In the genomic region with DNA sequence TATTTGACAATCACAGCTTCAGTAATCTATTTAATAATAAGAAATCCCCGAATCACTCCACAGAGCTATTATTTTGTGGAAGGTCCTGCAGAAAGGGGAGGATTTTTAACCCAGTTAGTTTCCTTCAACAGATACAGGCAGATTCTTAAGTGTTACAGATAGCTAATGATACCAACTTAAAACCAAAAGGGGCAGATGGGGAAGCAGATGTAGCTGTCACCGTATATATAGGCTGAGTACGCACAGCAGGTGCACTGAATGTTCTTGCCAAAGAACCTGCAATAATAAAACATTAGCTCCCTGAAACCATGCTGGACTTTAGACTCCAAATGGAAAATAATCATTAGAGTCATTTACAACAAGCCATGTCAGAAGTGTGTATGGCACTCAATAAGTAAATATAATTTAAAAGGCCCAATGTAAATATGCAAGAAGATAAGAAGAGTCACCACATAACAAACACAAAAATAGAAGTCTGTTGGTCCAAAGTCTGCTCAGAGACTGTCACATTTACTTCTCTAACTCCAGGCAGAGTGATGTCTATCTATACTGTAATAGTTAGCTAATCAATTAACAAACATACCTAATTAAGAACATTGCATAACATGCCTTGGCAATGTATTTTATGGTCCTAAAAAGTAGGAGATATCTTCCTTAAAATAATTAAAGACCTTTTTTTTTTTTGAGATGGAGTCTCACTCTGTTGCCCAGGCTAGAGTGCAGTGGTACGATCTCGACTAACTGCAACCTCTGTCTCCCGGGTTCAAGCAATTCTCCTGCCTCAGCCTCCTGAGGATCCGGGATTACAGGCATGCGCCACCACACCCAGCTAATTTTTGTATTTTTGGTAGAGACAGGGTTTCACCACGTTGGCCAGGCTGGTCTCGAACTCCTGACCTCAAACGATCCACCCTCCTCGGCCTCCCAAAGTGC, we compare ENCODE assay signal across 16 cellular contexts.
DNase-seq lines count a peak whose midpoint lies in the region; ATAC-seq lines count a peak whose summit lies in the region.
"Had no signal": no experiment of that assay in that cellular context is flagged by ENCODE, and none has a peak within 500 bp of the region (broad histone marks: within the 10 kb centered on the region; RNA-seq: fewer than 3 reads in every experiment).

No MANE protein-coding gene starts in this region.

- H3K9me3 ChIP-seq in endocrine pancreas (ENCODE audit: control insufficient read depth, low read length), result no peaks in the 10 kb centered on the region
- H3K9me3 ChIP-seq: esophagus muscularis mucosa, left lung had no signal

- no peaks in the 10 kb centered on the region for H3K36me3 ChIP-seq in endocrine pancreas (ENCODE audit: control insufficient read depth, insufficient read depth, low read length)
- H3K36me3 ChIP-seq: left lung had no signal

- H3K9ac ChIP-seq in endocrine pancreas (ENCODE audit: control insufficient read depth, insufficient read depth, low read length), result no peak overlapping the region

- H3K27me3 ChIP-seq in endocrine pancreas (ENCODE audit: control insufficient read depth, insufficient read depth, low read length), result no peaks in the 10 kb centered on the region
- H3K27me3 ChIP-seq: esophagus muscularis mucosa, left lung had no signal

- peak overlapping the region; percentile 24 for H3K4me3 ChIP-seq in endocrine pancreas (ENCODE audit: control insufficient read depth, insufficient read depth, low read length)
- H3K4me3 ChIP-seq: esophagus muscularis mucosa, GM23338, left lung had no signal

- DNase-seq in SHP77 (lab: John Stamatoyannopoulos, UW), result peak; percentile 5 to 25
- no peak for DNase-seq in SHP77 treated with DMSO at 0.1 percent for 48 hours (lab: John Stamatoyannopoulos, UW)
- peak; percentile 36 for DNase-seq in NCI-H345 (lab: John Stamatoyannopoulos, UW)
- no peak for DNase-seq in hippocampal formation (lab: John Stamatoyannopoulos, UW)
- no peak for DNase-seq in NCI-H2029 (lab: John Stamatoyannopoulos, UW)
- DNase-seq: activated CD8-positive, alpha-beta memory T cell treated with anti-CD3 and anti-CD28 coated beads, Interleukin-2, amount 10 ng/mL, durations not matched to agents 7 days and 5 days; activated naive CD4-positive, alpha-beta T cell treated with anti-CD3 and anti-CD28 coated beads for 36 hours; dermis blood vessel endothelial cell; left lung; naive B cell; NCI-H1436 treated with DMSO at 0.1 percent for 48 hours had no signal

- ATAC-seq in HG03196 (IDR thresholded peaks at IDR 0.05; ENCODE audit: unreplicated experiment) (no peak), HG03565 (IDR thresholded peaks at IDR 0.05; ENCODE audit: unreplicated experiment) (no peak)
- ATAC-seq: activated CD8-positive, alpha-beta memory T cell treated with anti-CD3 and anti-CD28 coated beads, Interleukin-2, amount 10 ng/mL, durations not matched to agents 7 days and 5 days; GM23338; left lung had no signal

- peaks cover 19% of the 10 kb centered on the region for H3K4me1 ChIP-seq in endocrine pancreas (ENCODE audit: control insufficient read depth, insufficient read depth, low read length)
- H3K4me1 ChIP-seq: esophagus muscularis mucosa, left lung had no signal

Comparison
In these comparisons a context has a peak if more than half of its experiments do, and no peak if none do; other contexts are left out.
1. DNase-seq: peak in SHP77 (2 of 2) and NCI-H345 (single experiment); none in SHP77 treated with DMSO at 0.1 percent for 48 hours (single experiment), hippocampal formation (0 of 2) and NCI-H2029 (single experiment).